1 cellular context compared by ENCODE assay signal in genomic region chr1:172540635-172541034, GRCh38.
TF ChIP-seq lines count a peak whose summit lies in the region.

No MANE protein-coding gene starts in this region.

TF ChIP-seq in GM23338, 12 proteins besides CTCF, POLR2A, EP300 and RAD21:
- TF ChIP-seq ZNF462 (CRISPR knock-in tag; IDR thresholded peaks at IDR 0.05): no peak
